Comparison of ENCODE assay signal across 20 cellular contexts in genomic region chr4:98746936-98747658, GRCh38.
DNase-seq lines count a peak whose midpoint lies in the region; ATAC-seq, FAIRE-seq and TF ChIP-seq lines count a peak whose summit lies in the region.
"Had no signal": no experiment of that assay in that cellular context is flagged by ENCODE, and none has a peak within 500 bp of the region (broad histone marks: within the 10 kb centered on the region; RNA-seq: fewer than 3 reads in every experiment).

No MANE protein-coding gene starts in this region.

- peaks cover 18% of the 10 kb centered on the region for H3K4me1 Mint-ChIP-seq in neural crest cell

- no peak overlapping the region for H3K4me3 ChIP-seq in esophagus (ENCODE audit: low read depth in 1 of 2, low read length in 2 of 2)
- H3K4me3 ChIP-seq: ascending aorta, GM12878, left lung had no signal

- peaks cover 4% of the 10 kb centered on the region for H3K9me3 Mint-ChIP-seq in neural crest cell
- H3K9me3 Mint-ChIP-seq: CD8-positive, alpha-beta T cell; type B pancreatic cell had no signal

- no peaks in the 10 kb centered on the region for H3K4me1 ChIP-seq in esophagus (ENCODE audit: control insufficient read depth in 2 of 2, insufficient read depth in 2 of 2, low read length in 1 of 2)
- H3K4me1 ChIP-seq: ascending aorta, left lung had no signal

- H3K27me3 ChIP-seq in esophagus (ENCODE audit: control insufficient read depth in 1 of 2, insufficient read depth in 2 of 2, low read length in 2 of 2), result no peaks in the 10 kb centered on the region
- H3K27me3 ChIP-seq: ascending aorta, left lung had no signal

- TF ChIP-seq CTCF in D721Med (IDR thresholded peaks at IDR 0.05; ENCODE audit: insufficient read depth, missing control alignments) (no peak), neural crest cell (conservative IDR thresholded peaks at IDR 0.05) (no peak)

- peak; percentile 25 for FAIRE-seq in D721Med (lab: Jason Lieb, UNC)
- FAIRE-seq: GM12878 had no signal

- H3K36me3 ChIP-seq in esophagus (ENCODE audit: control insufficient read depth in 2 of 2, insufficient read depth in 2 of 2, low read length in 1 of 2), result no peaks in the 10 kb centered on the region
- H3K36me3 ChIP-seq: ascending aorta, left lung had no signal

- H3K4me3 Mint-ChIP-seq in neural crest cell, result no peak overlapping the region
- H3K4me3 Mint-ChIP-seq: CD8-positive, alpha-beta T cell; type B pancreatic cell had no signal

- no peak for ATAC-seq in GM19452 (IDR thresholded peaks at IDR 0.05; ENCODE audit: unreplicated experiment)
- ATAC-seq in GM18861 (IDR thresholded peaks at IDR 0.05; ENCODE audit: unreplicated experiment), result no peak
- no peak for ATAC-seq in HG03571 (IDR thresholded peaks at IDR 0.05; ENCODE audit: unreplicated experiment)
- ATAC-seq: CD8-positive, alpha-beta T cell; GM12878 had no signal

- DNase-seq in D721Med (ENCODE audit: insufficient read length, low spot score) (no peak), RPMI7951 (ENCODE audit: low read depth) (peak; percentile 60), neural crest cell (ENCODE audit: low read depth, low spot score) (no peak), DMS114 treated with DMSO at 0.1 percent for 48 hours (lab: John Stamatoyannopoulos, UW; ENCODE audit: unreplicated experiment) (no peak)
- DNase-seq: ACHN; activated CD8-positive, alpha-beta memory T cell treated with anti-CD3 and anti-CD28 coated beads, Interleukin-2, amount 50 U/mL, for 4 hours; CD8-positive, alpha-beta T cell; KBM-7; left lung; NCI-H1105 treated with DMSO at 0.1 percent for 48 hours; NCI-H2171; NK-92 treated with Interleukin-12 subunit alpha and Interleukin-12 subunit beta, amount 100 ng/mL, for 24 hours; Right ventricle myocardium superior had no signal

- WGBS in esophagus, 2 donors, result 75 to 77% methylated on average over 8 of the region's 8 CpGs

- H3K27ac ChIP-seq in esophagus (ENCODE audit: low read depth in 2 of 2, low read length in 1 of 2), result peak overlapping the region; percentile 54 to 70
- H3K27ac ChIP-seq: ascending aorta, left lung had no signal

- no peaks in the 10 kb centered on the region for H3K9me3 ChIP-seq in esophagus (ENCODE audit: control insufficient read depth in 2 of 2, insufficient read depth in 1 of 2, low read depth in 1 of 2, low read length in 1 of 2)
- H3K9me3 ChIP-seq: ascending aorta, left lung had no signal

- H3K36me3 Mint-ChIP-seq in neural crest cell (ENCODE audit: low read depth), result no peaks in the 10 kb centered on the region
- H3K36me3 Mint-ChIP-seq: CD8-positive, alpha-beta T cell; type B pancreatic cell had no signal

- H3K27ac Mint-ChIP-seq in neural crest cell (ENCODE audit: unreplicated experiment), result peak overlapping the region; percentile 79
- H3K27ac Mint-ChIP-seq: CD8-positive, alpha-beta T cell; type B pancreatic cell had no signal

- no peaks in the 10 kb centered on the region for H3K27me3 Mint-ChIP-seq in neural crest cell (ENCODE audit: low read depth)
- H3K27me3 Mint-ChIP-seq: type B pancreatic cell had no signal
